ENCODE assay signal across 8 cellular contexts in the genomic region with DNA sequence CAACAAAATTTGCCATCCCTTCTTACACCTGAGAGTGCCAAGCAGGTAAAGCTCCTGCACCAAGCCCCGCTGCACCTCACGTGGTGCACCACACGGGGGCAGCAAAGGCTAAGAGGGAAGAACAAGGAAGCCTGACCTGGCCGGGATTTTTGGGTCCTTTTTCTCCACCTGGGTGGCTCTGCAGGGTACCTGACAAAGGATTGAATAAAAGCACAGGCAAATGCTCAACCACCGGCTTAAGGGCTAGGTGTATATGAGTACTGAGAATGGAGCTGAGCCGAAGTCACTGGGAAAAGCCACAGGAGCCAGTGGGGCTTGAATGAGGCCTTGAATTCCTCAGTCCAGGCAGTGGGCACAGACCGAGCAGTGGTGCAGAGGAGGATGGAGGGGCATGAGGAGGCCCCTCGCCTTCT. TPM values are rescaled to one million over a fixed set of nuclear protein-coding genes. Genes with fewer than 3 reads are reported as not detected.
DNase-seq lines count a peak whose midpoint lies in the region; ATAC-seq and TF ChIP-seq lines count a peak whose summit lies in the region.

No MANE protein-coding gene starts in this region.

- H3K4me1 ChIP-seq in Panc1 (ENCODE audit: control insufficient read depth, insufficient read depth, low read length): no peaks in the 10 kb centered on the region
- peaks cover 8% of the 10 kb centered on the region for H3K4me1 ChIP-seq in parathyroid adenoma

- ATAC-seq in Panc1 (peak; percentile 61), GM19452 (IDR thresholded peaks at IDR 0.05; ENCODE audit: unreplicated experiment) (no peak), GM19397 (IDR thresholded peaks at IDR 0.05; ENCODE audit: unreplicated experiment) (no peak)

- CTCF ChIA-PET in Panc1 (lab: Charles Lee): interaction anchor here (0.6 to 1.3 kb wide), 5 partner anchors 35 to 239 kb away, joined by 3 to 13 read pairs (median 4); no protein-coding TSS in a partner anchor

- H2AFZ ChIP-seq in parathyroid adenoma: no peak overlapping the region

- H3K9ac ChIP-seq in parathyroid adenoma: no peak overlapping the region

- TF ChIP-seq EP300 in Ishikawa (IDR thresholded peaks at IDR 0.05; ENCODE audit: borderline replicate concordance): no peak

- H3K36me3 ChIP-seq in Panc1 (ENCODE audit: control insufficient read depth, insufficient read depth, low read length): no peaks in the 10 kb centered on the region
- H3K36me3 ChIP-seq in parathyroid adenoma (ENCODE audit: control insufficient read depth, insufficient read depth, low read length): no peaks in the 10 kb centered on the region

- POLR2A ChIA-PET in Panc1 (lab: Charles Lee): no interaction called here

- H3K27ac ChIP-seq in Panc1 (ENCODE audit: low read length): no peak overlapping the region
- no peak overlapping the region for H3K27ac ChIP-seq in parathyroid adenoma

- peak; percentile 94 for TF ChIP-seq RAD21 in Ishikawa (IDR thresholded peaks at IDR 0.05; ENCODE audit: low read depth)

- intact Hi-C loops in Panc1 (cut with micrococcal nuclease; ENCODE audit: unreplicated experiment): no loop called here

- in situ Hi-C loops in Panc1 (cut with HindIII; ENCODE audit: low pct_unique_long_range_greater_than_20kb, low sequenced_read_pairs): no loop called here

- H3K4me3 ChIP-seq in Panc1 (ENCODE audit: low read depth in 2 of 2, low read length in 2 of 2): no peak overlapping the region
- no peak overlapping the region for H3K4me3 ChIP-seq in parathyroid adenoma (ENCODE audit: low read depth, low read length)

- BruUV-seq in Panc1 (replicated peaks; lab: Mats Ljungman, UMichigan): no TSS peak

- H3K4me2 ChIP-seq in parathyroid adenoma (ENCODE audit: low read length): no peak overlapping the region

- DNase-seq in Panc1 (ENCODE audit: low read depth, low spot score) (peak; percentile 38), glomerular visceral epithelial cell (ENCODE audit: extremely low spot score) (peak; percentile 63)
- peak; percentile 9 for DNase-seq in activated effector memory CD4-positive, alpha-beta T cell treated with Interleukin-2 at 50 U/mL for 16 hours

- no peaks in the 10 kb centered on the region for H3K9me3 ChIP-seq in Panc1 (ENCODE audit: control insufficient read depth, insufficient read depth, low read depth, low read length)
- no peaks in the 10 kb centered on the region for H3K9me3 ChIP-seq in parathyroid adenoma (ENCODE audit: control insufficient read depth, low read length)

- H3K79me2 ChIP-seq in parathyroid adenoma: no peaks in the 10 kb centered on the region

- H3K27me3 ChIP-seq in Panc1 (ENCODE audit: control insufficient read depth, insufficient read depth, low read length) (no peaks in the 10 kb centered on the region; the same call in 1 of the 2 replicates), parathyroid adenoma (ENCODE audit: control insufficient read depth, insufficient read depth, low read length) (no peaks in the 10 kb centered on the region)

- TF ChIP-seq CTCF in GM12872 (IDR thresholded peaks at IDR 0.05; ENCODE audit: insufficient read depth, low read depth, low read length) (peak; percentile 97), Panc1 (IDR thresholded peaks at IDR 0.05) (peak; percentile 99), parathyroid adenoma (IDR thresholded peaks at IDR 0.05) (peak; percentile 90)

TF ChIP-seq in Ishikawa, 13 proteins besides CTCF, POLR2A, EP300 and RAD21:
- TF ChIP-seq CEBPB (IDR thresholded peaks at IDR 0.05) (no peak), TAF1 (IDR thresholded peaks at IDR 0.05; ENCODE audit: low read depth) (no peak), MAX (IDR thresholded peaks at IDR 0.05) (0 out of 2 replicates have a peak, but pooled peaks have one; percentile 22), USF1 (IDR thresholded peaks at IDR 0.05) (peak; percentile 66), REST (IDR thresholded peaks at IDR 0.05; ENCODE audit: low read depth) (no peak), TCF12 (IDR thresholded peaks at IDR 0.05; ENCODE audit: low read depth) (no peak), YY1 (IDR thresholded peaks at IDR 0.05; ENCODE audit: low read depth) (no peak), NFIC (IDR thresholded peaks at IDR 0.05) (no peak), ZBTB7A (IDR thresholded peaks at IDR 0.05; ENCODE audit: low read depth) (no peak)
TF ChIP-seq in Ishikawa: peak in this region for 2.

RNA-seq across cellular contexts. Expression of gene ZNF697, which starts 36.4 kb away (rescaled TPM):
- 7.1 TPM for total RNA-seq in Panc1 (2021; ENCODE audit: unreplicated experiment)
- polyA plus RNA-seq in Panc1 (2012; ENCODE audit: insufficient read length): 3.3 TPM

Comparison
In these comparisons a context has a peak if more than half of its experiments do, and no peak if none do; other contexts are left out.
1. DNase-seq: peak in every context shown above with its lines; median percentile 63 in glomerular visceral epithelial cell; 38 in Panc1; 9 in activated effector memory CD4-positive, alpha-beta T cell treated with Interleukin-2 at 50 U/mL for 16 hours.